In genomic region chr10:131981429-131982184, GRCh38 we compare ENCODE assay signal across 8 cellular contexts. TPM values are rescaled to one million over a fixed set of nuclear protein-coding genes. Genes with fewer than 3 reads are reported as not detected.
DNase-seq lines count a peak whose midpoint lies in the region; ATAC-seq and TF ChIP-seq lines count a peak whose summit lies in the region.

TSS of gene BNIP3 (minus strand) at chr10:131981923. CDS start at chr10:131981806, 117 bp downstream.

- H3K27ac ChIP-seq in HEK293 (ENCODE audit: extremely low read depth, low read depth, low read length), result peak within 1 kb of the TSS; percentile 60; the same call in 1 of the 2 replicates
- peak within 1 kb of the TSS; percentile 80 for H3K27ac ChIP-seq in upper lobe of right lung

- peak within 1 kb of the TSS; percentile 83 for H3K4me3 Mint-ChIP-seq in T-helper 1 cell treated with Interleukin-12 subunit alpha and Interleukin-12 subunit beta and Interleukin-4 antibody, amounts not matched to agents 30 μg/mL and 1 μg/mL, for 36 hours
- H3K4me3 Mint-ChIP-seq in progenitor cell of endocrine pancreas (ENCODE audit: low read depth), result peak within 1 kb of the TSS; percentile 84

- peaks cover 19% of the 10 kb centered on the region for H3K27me3 Mint-ChIP-seq in T-helper 1 cell treated with Interleukin-12 subunit alpha and Interleukin-12 subunit beta and Interleukin-4 antibody, amounts not matched to agents 30 μg/mL and 1 μg/mL, for 36 hours (ENCODE audit: low read depth)
- peaks cover 16% of the 10 kb centered on the region for H3K27me3 Mint-ChIP-seq in progenitor cell of endocrine pancreas

- TF ChIP-seq CTCF in GM10248 (IDR thresholded peaks at IDR 0.05; ENCODE audit: control extremely low read depth, extremely low read depth, low read depth, missing control alignments), result no peak
- TF ChIP-seq CTCF in HEK293 (tag by site-specific recombination; IDR thresholded peaks at IDR 0.05), result peak; percentile 65
- peak; percentile 39 for TF ChIP-seq CTCF in progenitor cell of endocrine pancreas (IDR thresholded peaks at IDR 0.05; ENCODE audit: unreplicated experiment)
- TF ChIP-seq CTCF in upper lobe of right lung (IDR thresholded peaks at IDR 0.05), result no peak

- peaks cover 4% of the 10 kb centered on the region for H3K9me3 Mint-ChIP-seq in T-helper 1 cell treated with Interleukin-12 subunit alpha and Interleukin-12 subunit beta and Interleukin-4 antibody, amounts not matched to agents 30 μg/mL and 1 μg/mL, for 36 hours
- H3K9me3 Mint-ChIP-seq in progenitor cell of endocrine pancreas (ENCODE audit: low read depth), result peaks cover 4% of the 10 kb centered on the region

- H3K4me1 ChIP-seq in HEK293 (ENCODE audit: control insufficient read depth, insufficient read depth, low read length) (no peaks in the 10 kb centered on the region), upper lobe of right lung (peaks cover 22% of the 10 kb centered on the region)

- peaks cover 33% of the 10 kb centered on the region for H3K4me1 Mint-ChIP-seq in T-helper 1 cell treated with Interleukin-12 subunit alpha and Interleukin-12 subunit beta and Interleukin-4 antibody, amounts not matched to agents 30 μg/mL and 1 μg/mL, for 36 hours (ENCODE audit: low read depth)
- H3K4me1 Mint-ChIP-seq in progenitor cell of endocrine pancreas (ENCODE audit: low read depth), result peaks cover 28% of the 10 kb centered on the region

- peaks cover 0 to 5% of the 10 kb centered on the region in 2 experiments; a peak in 2 of 3 replicates for H3K36me3 ChIP-seq in HEK293 (ENCODE audit: control insufficient read depth in 2 of 2, insufficient read depth in 1 of 2, low read length in 2 of 2)
- no peaks in the 10 kb centered on the region for H3K36me3 ChIP-seq in upper lobe of right lung

- H3K4me3 ChIP-seq in HEK293 (ENCODE audit: low read depth, low read length), result peak within 1 kb of the TSS; percentile 58
- H3K4me3 ChIP-seq in upper lobe of right lung, result peak within 1 kb of the TSS; percentile 94

- H3K27me3 ChIP-seq in upper lobe of right lung, result no peaks in the 10 kb centered on the region

- ATAC-seq in left cardiac atrium (peak; percentile 96), upper lobe of right lung (peak; percentile 97)

- H3K27ac Mint-ChIP-seq in T-helper 1 cell treated with Interleukin-12 subunit alpha and Interleukin-12 subunit beta and Interleukin-4 antibody, amounts not matched to agents 30 μg/mL and 1 μg/mL, for 36 hours, result peak within 1 kb of the TSS; percentile 62
- H3K27ac Mint-ChIP-seq in progenitor cell of endocrine pancreas, result peak within 1 kb of the TSS; percentile 88

- H3K36me3 Mint-ChIP-seq in T-helper 1 cell treated with Interleukin-12 subunit alpha and Interleukin-12 subunit beta and Interleukin-4 antibody, amounts not matched to agents 30 μg/mL and 1 μg/mL, for 36 hours (ENCODE audit: low read depth), result peaks cover 14% of the 10 kb centered on the region
- peaks cover 1% of the 10 kb centered on the region for H3K36me3 Mint-ChIP-seq in progenitor cell of endocrine pancreas (ENCODE audit: insufficient read depth)

- intact Hi-C loops in left cardiac atrium (cut with DNase I) (no loop called here), upper lobe of right lung (cut with DNase I) (no loop called here)

- DNase-seq in GM10248 (ENCODE audit: extremely low spot score) (peak; percentile 99), NCI-H1048 (lab: John Stamatoyannopoulos, UW) (peak; percentile 83), amniotic stem cell (lab: John Stamatoyannopoulos, UW) (peak; percentile 94), left cardiac atrium (peak; percentile 95), progenitor cell of endocrine pancreas (ENCODE audit: low spot score, unreplicated experiment) (peak; percentile 97), upper lobe of right lung (peak; percentile 98)

- no peaks in the 10 kb centered on the region for H3K9me3 ChIP-seq in HEK293 (ENCODE audit: control insufficient read depth, insufficient read depth, low read depth, low read length)
- H3K9me3 ChIP-seq in upper lobe of right lung, result no peaks in the 10 kb centered on the region

- CTCF ChIA-PET in GM10248 (lab: Yijun Ruan, JAX), result interaction anchor here (0.7 to 2.8 kb wide), 3 partner anchors 37 to 82 kb away, joined by 3 to 11 read pairs (median 7); no protein-coding TSS in a partner anchor
- CTCF ChIA-PET in HEK293 (lab: Yijun Ruan, JAX), result interaction anchor here (0.7 to 2.4 kb wide), 2 partner anchors 9 to 41 kb away, joined by 3 to 10 read pairs; no protein-coding TSS in a partner anchor

- POLR2A ChIA-PET in GM10248 (lab: Yijun Ruan, JAX) (interaction anchor here (0.6 kb wide), 1 partner anchor 50 kb away, joined by 4 read pairs; no protein-coding TSS in a partner anchor), HEK293 (lab: Yijun Ruan, JAX) (no interaction called here)

TF ChIP-seq in HEK293, 187 proteins besides CTCF, POLR2A, EP300 and RAD21 (continues in another document):
- no peak for TF ChIP-seq ZBTB44 (tag by site-specific recombination; IDR thresholded peaks at IDR 0.05)
- TF ChIP-seq ZSCAN5A (tag by site-specific recombination; IDR thresholded peaks at IDR 0.05), result no peak
- TF ChIP-seq ZNF571 (tag by site-specific recombination; IDR thresholded peaks at IDR 0.05), result no peak
- TF ChIP-seq ZNF768 (tag by site-specific recombination; IDR thresholded peaks at IDR 0.05), result no peak
- peak; percentile 8; the same call in 1 of the 2 replicates for TF ChIP-seq ZFHX2 (tag by site-specific recombination; conservative IDR thresholded peaks at IDR 0.05)
- TF ChIP-seq ZNF157 (tag by site-specific recombination; IDR thresholded peaks at IDR 0.05), result no peak
- no peak for TF ChIP-seq ZNF416 (tag by site-specific recombination; IDR thresholded peaks at IDR 0.05)
- no peak for TF ChIP-seq ELK4 (IDR thresholded peaks at IDR 0.05; ENCODE audit: borderline replicate concordance, low read depth, low read length)
- TF ChIP-seq ZNF660 (tag by site-specific recombination; IDR thresholded peaks at IDR 0.05), result peak; percentile 57; the same call in 1 of the 2 replicates
- TF ChIP-seq RBAK (tag by site-specific recombination; IDR thresholded peaks at IDR 0.05), result no peak
- no peak; the same call in 1 of the 2 replicates for TF ChIP-seq ZNF600 (tag by site-specific recombination; IDR thresholded peaks at IDR 0.05)
- TF ChIP-seq TRIM28 (IDR thresholded peaks at IDR 0.05; ENCODE audit: borderline replicate concordance, low read length), result no peak
- no peak for TF ChIP-seq MYNN (tag by site-specific recombination; IDR thresholded peaks at IDR 0.05; ENCODE audit: borderline replicate concordance)
- 0 out of 2 replicates have a peak, but pooled peaks have one; percentile 26 for TF ChIP-seq ZNF843 (tag by site-specific recombination; IDR thresholded peaks at IDR 0.05)
- TF ChIP-seq ZNF585B (tag by site-specific recombination; IDR thresholded peaks at IDR 0.05), result no peak
- TF ChIP-seq ZFP69B (tag by site-specific recombination; IDR thresholded peaks at IDR 0.05), result no peak
- TF ChIP-seq ZNF16 (tag by site-specific recombination; IDR thresholded peaks at IDR 0.05; ENCODE audit: low read depth), result no peak
- peak; percentile 39; the same call in 1 of the 2 replicates for TF ChIP-seq KLF8 (tag by site-specific recombination; IDR thresholded peaks at IDR 0.05)
- no peak for TF ChIP-seq ZNF266 (tag by site-specific recombination; IDR thresholded peaks at IDR 0.05; ENCODE audit: low read depth)
- TF ChIP-seq GLI4 (tag by site-specific recombination; IDR thresholded peaks at IDR 0.05), result 0 out of 2 replicates have a peak, but pooled peaks have one; percentile 55
- TF ChIP-seq WT1 (tag by site-specific recombination; IDR thresholded peaks at IDR 0.05), result no peak; the same call in 1 of the 2 replicates

RNA-seq across cellular contexts. Expression of gene BNIP3, which starts in this region (rescaled TPM):
- total RNA-seq in left cardiac atrium (10 to 100 TPM; 67.1 to 87.1 TPM), progenitor cell of endocrine pancreas (28.5 and 32.4 TPM in 2 replicates), upper lobe of right lung (38.2 TPM)

Comparison
In these comparisons a context has a peak if more than half of its experiments do, and no peak if none do; other contexts are left out.
1. Peak in every context shown above with its lines: DNase-seq, ATAC-seq, H3K4me3 ChIP-seq and H3K27ac ChIP-seq.
2. CTCF ChIP-seq: peak in HEK293 (single experiment) and progenitor cell of endocrine pancreas (single experiment); none in GM10248 (single experiment) and upper lobe of right lung (single experiment).